11 cellular contexts compared by ENCODE assay signal in the genomic region with DNA sequence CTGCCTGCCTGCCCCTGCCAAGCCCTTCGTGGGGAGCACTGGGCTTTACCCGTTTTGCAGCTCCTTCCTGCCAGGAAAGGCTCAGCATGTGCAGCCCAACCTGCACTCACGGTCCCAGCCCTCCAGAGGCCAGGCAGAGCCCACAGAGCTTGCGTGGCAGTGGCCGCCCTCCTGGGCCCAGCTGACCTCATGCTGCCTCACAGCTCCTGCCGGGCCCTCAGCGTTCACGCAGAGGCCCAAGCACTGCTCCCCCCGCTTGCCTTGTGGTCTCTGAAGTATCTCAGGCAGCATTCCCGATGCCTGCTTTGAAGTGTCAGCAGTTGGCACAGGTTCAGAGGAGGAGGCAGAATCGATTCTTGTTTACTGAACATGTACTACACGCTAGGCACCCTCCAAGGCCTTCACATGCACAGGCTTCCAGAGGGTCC. TPM values are rescaled to one million over a fixed set of nuclear protein-coding genes. Genes with fewer than 3 reads are reported as not detected.
A peak's percentile ranks its signal among the peaks of the same experiment; 100 is the strongest.
DNase-seq lines count a peak whose midpoint lies in the region; ATAC-seq, FAIRE-seq and TF ChIP-seq lines count a peak whose summit lies in the region.
"Had no signal": no experiment of that assay in that cellular context is flagged by ENCODE, and none has a peak within 500 bp of the region (broad histone marks: within the 10 kb centered on the region; RNA-seq: fewer than 3 reads in every experiment).

No MANE protein-coding gene starts in this region.

- no peak for ATAC-seq in HG03439 (IDR thresholded peaks at IDR 0.05; ENCODE audit: unreplicated experiment)
- ATAC-seq: stimulated activated naive CD8-positive, alpha-beta T cell treated with anti-CD3 and anti-CD28 coated beads, Interleukin-15, Interleukin-2, amounts not matched to agents 100 U/mL and 50 U/mL, for 24 hours had no signal

- POLR2A ChIA-PET in GM10248 (lab: Yijun Ruan, JAX): no interaction called here

- H3K36me3 ChIP-seq in kidney (ENCODE audit: control insufficient read depth in 1 of 2, insufficient read depth in 2 of 2, low read length in 2 of 2) (peaks cover 46 to 77% of the 10 kb centered on the region in 2 donors), stomach (peaks cover 74 to 100% (median 99%) of the 10 kb centered on the region in 4 donors), neural progenitor cell (no peaks in the 10 kb centered on the region)

- DNase-seq in HCEC 1CT: peak; percentile 90
- DNase-seq in astrocyte of the hippocampus (ENCODE audit: low read depth, low spot score): peak; percentile 96
- no peak for DNase-seq in kidney
- DNase-seq in stomach: no peak
- no peak for DNase-seq in neural progenitor cell (ENCODE audit: low spot score)
- no peak for DNase-seq in GM10248 (ENCODE audit: extremely low spot score)
- DNase-seq in stimulated activated CD4-positive, alpha-beta T cell treated with anti-CD3 and anti-CD28 coated beads, Interleukin-1b, Interleukin-23, amount 100 ng/mL, for 48 hours: no peak
- DNase-seq: central memory CD4-positive, alpha-beta T cell; NCI-H1048; stimulated activated naive CD8-positive, alpha-beta T cell treated with anti-CD3 and anti-CD28 coated beads, Interleukin-15, Interleukin-2, amounts not matched to agents 100 U/mL and 50 U/mL, for 24 hours had no signal

- 34 to 43% (median 40%) methylated on average over 10 to 12 of the region's 12 CpGs for WGBS in stomach, 5 donors

- no peaks in the 10 kb centered on the region for H3K9me3 ChIP-seq in kidney (ENCODE audit: control insufficient read depth in 1 of 2, low read length in 2 of 2)
- H3K9me3 ChIP-seq in stomach: no peaks in the 10 kb centered on the region
- H3K9me3 ChIP-seq in neural progenitor cell (ENCODE audit: low read depth): no peaks in the 10 kb centered on the region

- H3K9ac ChIP-seq in kidney (ENCODE audit: low read length in 2 of 2) (peak overlapping the region in 1 of 2 donors; percentile 34), neural progenitor cell (no peak overlapping the region)

- peaks cover 6% of the 10 kb centered on the region for H4K20me1 ChIP-seq in neural progenitor cell (ENCODE audit: low read depth)

- intact Hi-C loops in kidney (cut with DNase I): no loop called here
- intact Hi-C loops in stomach (cut with DNase I; ENCODE audit: low total_unique reads): no loop called here

- H3K4me3 Mint-ChIP-seq in neural progenitor cell: no peak overlapping the region

- no peak overlapping the region for H3K27ac Mint-ChIP-seq in neural progenitor cell

- no peaks in the 10 kb centered on the region for H3F3A ChIP-seq in neural progenitor cell (ENCODE audit: low read depth)

- CTCF ChIA-PET in GM10248 (lab: Yijun Ruan, JAX): interaction anchor here (1.5 to 2.1 kb wide), 2 partner anchors 18 to 77 kb away, joined by 4 to 5 read pairs; no protein-coding TSS in a partner anchor

- no peak for TF ChIP-seq POLR2A in stomach (IDR thresholded peaks at IDR 0.05)

- H3K27ac ChIP-seq in kidney (ENCODE audit: low read depth in 2 of 2, low read length in 2 of 2): peak overlapping the region; percentile 67 to 89
- H3K27ac ChIP-seq in stomach: peak overlapping the region in 4 of 5 donors; percentile 68 to 88 (median 74)
- no peak overlapping the region for H3K27ac ChIP-seq in neural progenitor cell

- no peak overlapping the region for H2AFZ ChIP-seq in neural progenitor cell (replicated peaks)

- H3K4me1 ChIP-seq in kidney (ENCODE audit: control insufficient read depth in 1 of 2, insufficient read depth in 1 of 2, low read depth in 1 of 2, low read length in 2 of 2) (peaks cover 33 to 68% of the 10 kb centered on the region in 2 donors), stomach (peaks cover 77 to 95% (median 87%) of the 10 kb centered on the region in 4 donors), neural progenitor cell (no peaks in the 10 kb centered on the region)

- no peak for FAIRE-seq in kidney (lab: Jason Lieb, UNC)

- TF ChIP-seq CTCF in kidney (IDR thresholded peaks at IDR 0.05; ENCODE audit: borderline replicate concordance, extremely low read depth, insufficient read depth) (no peak), stomach (IDR thresholded peaks at IDR 0.05) (no peak), neural progenitor cell (IDR thresholded peaks at IDR 0.05) (no peak), GM10248 (IDR thresholded peaks at IDR 0.05; ENCODE audit: control extremely low read depth, extremely low read depth, low read depth, missing control alignments) (no peak)

- no peaks in the 10 kb centered on the region for H3K79me2 ChIP-seq in neural progenitor cell (ENCODE audit: low read depth)

- H3K4me2 ChIP-seq in neural progenitor cell: no peak overlapping the region

- H3K27me3 ChIP-seq in stomach (no peaks in the 10 kb centered on the region), neural progenitor cell (no peaks in the 10 kb centered on the region)

- H3K4me3 ChIP-seq in kidney (ENCODE audit: low read length in 2 of 2) (no peak overlapping the region), stomach (no peak overlapping the region), neural progenitor cell (no peak overlapping the region)

- TF ChIP-seq EP300 in stomach (IDR thresholded peaks at IDR 0.05): no peak

- no peaks in the 10 kb centered on the region for H3K4me1 Mint-ChIP-seq in neural progenitor cell

- H3K9me3 Mint-ChIP-seq in neural progenitor cell: no peaks in the 10 kb centered on the region

- H3K27me3 Mint-ChIP-seq in neural progenitor cell (ENCODE audit: insufficient read depth, low read depth): peaks cover 3% of the 10 kb centered on the region

- peaks cover 13% of the 10 kb centered on the region for H3K36me3 Mint-ChIP-seq in neural progenitor cell

RNA-seq across cellular contexts. Expression of gene CAPN12, which starts 32.5 kb away (rescaled TPM):
- total RNA-seq in kidney (31.1 TPM), stomach (10 to 100 TPM in 1 of 5 donors, 1 to 10 TPM in 4; 1.2 to 33.3 (median 4.8) TPM), neural progenitor cell (ENCODE audit: low replicate concordance) (1.0 and 4.9 TPM in 2 replicates)
- polyA plus RNA-seq in kidney (ENCODE audit: insufficient read depth, low read depth, low replicate concordance) (27.1 TPM), stomach (10 to 100 TPM in 2 of 3 donors, 1 to 10 TPM in 1; 3.4 to 16.9 (median 16.3) TPM)

Comparison
In these comparisons a context has a peak if more than half of its experiments do, and no peak if none do; other contexts are left out.
1. DNase-seq: peak in HCEC 1CT (single experiment) and astrocyte of the hippocampus (single experiment); none in kidney (single experiment), stomach (single experiment), neural progenitor cell (single experiment), GM10248 (single experiment) and stimulated activated CD4-positive, alpha-beta T cell treated with anti-CD3 and anti-CD28 coated beads, Interleukin-1b, Interleukin-23, amount 100 ng/mL, for 48 hours (single experiment).